Comparison of ENCODE assay signal across 1 cellular context in the genomic region with DNA sequence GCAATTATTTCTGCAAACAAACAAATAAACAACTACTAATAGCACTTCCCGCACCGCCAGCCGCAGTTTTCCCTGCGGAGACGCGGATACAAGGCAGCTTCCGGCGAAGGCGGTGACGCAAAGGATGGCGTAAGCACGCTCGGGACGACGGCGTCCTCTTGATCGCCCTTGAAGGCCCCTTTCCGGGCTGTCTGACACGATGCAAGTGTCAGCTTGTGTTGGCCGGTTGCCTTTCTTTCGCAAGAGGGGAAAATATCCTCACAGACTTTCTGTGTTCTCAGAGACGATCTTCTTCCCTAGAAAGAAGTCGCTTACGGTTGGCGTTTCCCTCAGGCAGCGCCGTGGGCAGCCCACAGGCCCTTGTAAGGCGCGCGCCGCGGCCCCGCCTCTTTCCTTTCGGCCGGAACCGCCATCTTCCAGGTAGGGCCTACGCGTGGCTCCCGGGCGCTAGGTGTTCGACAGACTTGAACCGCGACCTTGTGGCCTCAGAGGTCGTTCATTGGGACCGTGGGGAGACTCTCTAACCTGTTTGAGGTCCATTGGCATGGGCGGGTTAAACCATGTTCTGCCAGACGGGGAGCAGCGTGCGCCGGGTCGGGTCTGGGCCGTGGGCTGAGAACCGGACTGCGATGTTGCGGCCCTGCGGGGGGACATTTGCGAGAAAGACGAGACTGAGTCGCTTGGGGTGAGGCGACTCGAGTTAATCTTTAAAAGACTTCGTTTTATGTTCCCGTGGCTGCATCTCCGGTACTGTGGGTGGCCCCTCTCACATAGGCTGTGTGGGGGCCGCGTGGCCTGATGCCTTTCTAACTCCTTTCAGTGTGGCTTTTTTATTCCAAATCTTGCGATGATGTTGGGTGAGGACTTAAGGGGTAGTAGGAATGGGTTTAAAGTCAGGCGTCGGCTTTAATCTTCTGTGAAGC.
A peak's percentile ranks its signal among the peaks of the same experiment; 100 is the strongest.
TF ChIP-seq lines count a peak whose summit lies in the region.

A gene (plus strand): TSS at position 393 of the 923 bp plus-strand sequence. CDS start 2,219 bp downstream, outside the sequence.

TF ChIP-seq in K562, 482 proteins besides CTCF, POLR2A, EP300 and RAD21 (continued from another document and continues in another):
- TF ChIP-seq, protein P1, sequence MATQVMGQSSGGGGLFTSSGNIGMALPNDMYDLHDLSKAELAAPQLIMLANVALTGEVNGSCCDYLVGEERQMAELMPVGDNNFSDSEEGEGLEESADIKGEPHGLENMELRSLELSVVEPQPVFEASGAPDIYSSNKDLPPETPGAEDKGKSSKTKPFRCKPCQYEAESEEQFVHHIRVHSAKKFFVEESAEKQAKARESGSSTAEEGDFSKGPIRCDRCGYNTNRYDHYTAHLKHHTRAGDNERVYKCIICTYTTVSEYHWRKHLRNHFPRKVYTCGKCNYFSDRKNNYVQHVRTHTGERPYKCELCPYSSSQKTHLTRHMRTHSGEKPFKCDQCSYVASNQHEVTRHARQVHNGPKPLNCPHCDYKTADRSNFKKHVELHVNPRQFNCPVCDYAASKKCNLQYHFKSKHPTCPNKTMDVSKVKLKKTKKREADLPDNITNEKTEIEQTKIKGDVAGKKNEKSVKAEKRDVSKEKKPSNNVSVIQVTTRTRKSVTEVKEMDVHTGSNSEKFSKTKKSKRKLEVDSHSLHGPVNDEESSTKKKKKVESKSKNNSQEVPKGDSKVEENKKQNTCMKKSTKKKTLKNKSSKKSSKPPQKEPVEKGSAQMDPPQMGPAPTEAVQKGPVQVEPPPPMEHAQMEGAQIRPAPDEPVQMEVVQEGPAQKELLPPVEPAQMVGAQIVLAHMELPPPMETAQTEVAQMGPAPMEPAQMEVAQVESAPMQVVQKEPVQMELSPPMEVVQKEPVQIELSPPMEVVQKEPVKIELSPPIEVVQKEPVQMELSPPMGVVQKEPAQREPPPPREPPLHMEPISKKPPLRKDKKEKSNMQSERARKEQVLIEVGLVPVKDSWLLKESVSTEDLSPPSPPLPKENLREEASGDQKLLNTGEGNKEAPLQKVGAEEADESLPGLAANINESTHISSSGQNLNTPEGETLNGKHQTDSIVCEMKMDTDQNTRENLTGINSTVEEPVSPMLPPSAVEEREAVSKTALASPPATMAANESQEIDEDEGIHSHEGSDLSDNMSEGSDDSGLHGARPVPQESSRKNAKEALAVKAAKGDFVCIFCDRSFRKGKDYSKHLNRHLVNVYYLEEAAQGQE (CRISPR knock-in tag; IDR thresholded peaks at IDR 0.05; ENCODE audit: low read depth): 0 out of 2 replicates have a peak, but pooled peaks have one; percentile 39
- TF ChIP-seq HSF4 (CRISPR knock-in tag; IDR thresholded peaks at IDR 0.05; ENCODE audit: borderline replicate concordance): no peak
- TF ChIP-seq BDP1 (IDR thresholded peaks at IDR 0.05; ENCODE audit: insufficient read depth, insufficient read length): no peak
- TF ChIP-seq, protein P2, sequence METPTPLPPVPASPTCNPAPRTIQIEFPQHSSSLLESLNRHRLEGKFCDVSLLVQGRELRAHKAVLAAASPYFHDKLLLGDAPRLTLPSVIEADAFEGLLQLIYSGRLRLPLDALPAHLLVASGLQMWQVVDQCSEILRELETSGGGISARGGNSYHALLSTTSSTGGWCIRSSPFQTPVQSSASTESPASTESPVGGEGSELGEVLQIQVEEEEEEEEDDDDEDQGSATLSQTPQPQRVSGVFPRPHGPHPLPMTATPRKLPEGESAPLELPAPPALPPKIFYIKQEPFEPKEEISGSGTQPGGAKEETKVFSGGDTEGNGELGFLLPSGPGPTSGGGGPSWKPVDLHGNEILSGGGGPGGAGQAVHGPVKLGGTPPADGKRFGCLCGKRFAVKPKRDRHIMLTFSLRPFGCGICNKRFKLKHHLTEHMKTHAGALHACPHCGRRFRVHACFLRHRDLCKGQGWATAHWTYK (CRISPR knock-in tag; IDR thresholded peaks at IDR 0.05): no peak
- 0 out of 2 replicates have a peak, but pooled peaks have one; percentile 35 for TF ChIP-seq ZNF589 (CRISPR knock-in tag; IDR thresholded peaks at IDR 0.05; ENCODE audit: low read depth)
- no peak for TF ChIP-seq SMARCC2 (IDR thresholded peaks at IDR 0.05; ENCODE audit: low read depth)
- TF ChIP-seq CCNT2 (IDR thresholded peaks at IDR 0.05; ENCODE audit: borderline replicate concordance, extremely low read depth, insufficient read length, low read depth, low read length): peak; percentile 39
- 0 out of 2 replicates have a peak, but pooled peaks have one; percentile 35 for TF ChIP-seq SIN3B (IDR thresholded peaks at IDR 0.05; ENCODE audit: low read depth)
- TF ChIP-seq THRAP3 (IDR thresholded peaks at IDR 0.05; ENCODE audit: borderline replicate concordance): no peak
- TF ChIP-seq, protein P3, sequence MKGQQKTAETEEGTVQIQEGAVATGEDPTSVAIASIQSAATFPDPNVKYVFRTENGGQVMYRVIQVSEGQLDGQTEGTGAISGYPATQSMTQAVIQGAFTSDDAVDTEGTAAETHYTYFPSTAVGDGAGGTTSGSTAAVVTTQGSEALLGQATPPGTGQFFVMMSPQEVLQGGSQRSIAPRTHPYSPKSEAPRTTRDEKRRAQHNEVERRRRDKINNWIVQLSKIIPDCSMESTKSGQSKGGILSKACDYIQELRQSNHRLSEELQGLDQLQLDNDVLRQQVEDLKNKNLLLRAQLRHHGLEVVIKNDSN (CRISPR knock-in tag; IDR thresholded peaks at IDR 0.05): no peak
- TF ChIP-seq HDAC3 (IDR thresholded peaks at IDR 0.05; ENCODE audit: borderline replicate concordance, partially characterized antibody): no peak
- TF ChIP-seq, protein P4, sequence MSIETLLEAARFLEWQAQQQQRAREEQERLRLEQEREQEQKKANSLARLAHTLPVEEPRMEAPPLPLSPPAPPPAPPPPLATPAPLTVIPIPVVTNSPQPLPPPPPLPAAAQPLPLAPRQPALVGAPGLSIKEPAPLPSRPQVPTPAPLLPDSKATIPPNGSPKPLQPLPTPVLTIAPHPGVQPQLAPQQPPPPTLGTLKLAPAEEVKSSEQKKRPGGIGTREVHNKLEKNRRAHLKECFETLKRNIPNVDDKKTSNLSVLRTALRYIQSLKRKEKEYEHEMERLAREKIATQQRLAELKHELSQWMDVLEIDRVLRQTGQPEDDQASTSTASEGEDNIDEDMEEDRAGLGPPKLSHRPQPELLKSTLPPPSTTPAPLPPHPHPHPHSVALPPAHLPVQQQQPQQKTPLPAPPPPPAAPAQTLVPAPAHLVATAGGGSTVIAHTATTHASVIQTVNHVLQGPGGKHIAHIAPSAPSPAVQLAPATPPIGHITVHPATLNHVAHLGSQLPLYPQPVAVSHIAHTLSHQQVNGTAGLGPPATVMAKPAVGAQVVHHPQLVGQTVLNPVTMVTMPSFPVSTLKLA (conservative IDR thresholded peaks at IDR 0.05): peak; percentile 78 to 88
- no peak for TF ChIP-seq CCAR2 (IDR thresholded peaks at IDR 0.05; ENCODE audit: low read depth, low read length)
- no peak for TF ChIP-seq PCBP2 (IDR thresholded peaks at IDR 0.05; ENCODE audit: low read depth, low read length, poor library complexity, severe bottlenecking)
- no peak for TF ChIP-seq ADNP (tag; IDR thresholded peaks at IDR 0.05)
- no peak for TF ChIP-seq ZNF780A (CRISPR knock-in tag; IDR thresholded peaks at IDR 0.05)
- no peak for TF ChIP-seq STAG1 (CRISPR knock-in tag; IDR thresholded peaks at IDR 0.05; ENCODE audit: borderline replicate concordance)
- TF ChIP-seq BHLHE40 (IDR thresholded peaks at IDR 0.05; ENCODE audit: low read length): no peak
- no peak for TF ChIP-seq CAMTA2 (CRISPR knock-in tag; conservative IDR thresholded peaks at IDR 0.05)
- TF ChIP-seq, protein P5, sequence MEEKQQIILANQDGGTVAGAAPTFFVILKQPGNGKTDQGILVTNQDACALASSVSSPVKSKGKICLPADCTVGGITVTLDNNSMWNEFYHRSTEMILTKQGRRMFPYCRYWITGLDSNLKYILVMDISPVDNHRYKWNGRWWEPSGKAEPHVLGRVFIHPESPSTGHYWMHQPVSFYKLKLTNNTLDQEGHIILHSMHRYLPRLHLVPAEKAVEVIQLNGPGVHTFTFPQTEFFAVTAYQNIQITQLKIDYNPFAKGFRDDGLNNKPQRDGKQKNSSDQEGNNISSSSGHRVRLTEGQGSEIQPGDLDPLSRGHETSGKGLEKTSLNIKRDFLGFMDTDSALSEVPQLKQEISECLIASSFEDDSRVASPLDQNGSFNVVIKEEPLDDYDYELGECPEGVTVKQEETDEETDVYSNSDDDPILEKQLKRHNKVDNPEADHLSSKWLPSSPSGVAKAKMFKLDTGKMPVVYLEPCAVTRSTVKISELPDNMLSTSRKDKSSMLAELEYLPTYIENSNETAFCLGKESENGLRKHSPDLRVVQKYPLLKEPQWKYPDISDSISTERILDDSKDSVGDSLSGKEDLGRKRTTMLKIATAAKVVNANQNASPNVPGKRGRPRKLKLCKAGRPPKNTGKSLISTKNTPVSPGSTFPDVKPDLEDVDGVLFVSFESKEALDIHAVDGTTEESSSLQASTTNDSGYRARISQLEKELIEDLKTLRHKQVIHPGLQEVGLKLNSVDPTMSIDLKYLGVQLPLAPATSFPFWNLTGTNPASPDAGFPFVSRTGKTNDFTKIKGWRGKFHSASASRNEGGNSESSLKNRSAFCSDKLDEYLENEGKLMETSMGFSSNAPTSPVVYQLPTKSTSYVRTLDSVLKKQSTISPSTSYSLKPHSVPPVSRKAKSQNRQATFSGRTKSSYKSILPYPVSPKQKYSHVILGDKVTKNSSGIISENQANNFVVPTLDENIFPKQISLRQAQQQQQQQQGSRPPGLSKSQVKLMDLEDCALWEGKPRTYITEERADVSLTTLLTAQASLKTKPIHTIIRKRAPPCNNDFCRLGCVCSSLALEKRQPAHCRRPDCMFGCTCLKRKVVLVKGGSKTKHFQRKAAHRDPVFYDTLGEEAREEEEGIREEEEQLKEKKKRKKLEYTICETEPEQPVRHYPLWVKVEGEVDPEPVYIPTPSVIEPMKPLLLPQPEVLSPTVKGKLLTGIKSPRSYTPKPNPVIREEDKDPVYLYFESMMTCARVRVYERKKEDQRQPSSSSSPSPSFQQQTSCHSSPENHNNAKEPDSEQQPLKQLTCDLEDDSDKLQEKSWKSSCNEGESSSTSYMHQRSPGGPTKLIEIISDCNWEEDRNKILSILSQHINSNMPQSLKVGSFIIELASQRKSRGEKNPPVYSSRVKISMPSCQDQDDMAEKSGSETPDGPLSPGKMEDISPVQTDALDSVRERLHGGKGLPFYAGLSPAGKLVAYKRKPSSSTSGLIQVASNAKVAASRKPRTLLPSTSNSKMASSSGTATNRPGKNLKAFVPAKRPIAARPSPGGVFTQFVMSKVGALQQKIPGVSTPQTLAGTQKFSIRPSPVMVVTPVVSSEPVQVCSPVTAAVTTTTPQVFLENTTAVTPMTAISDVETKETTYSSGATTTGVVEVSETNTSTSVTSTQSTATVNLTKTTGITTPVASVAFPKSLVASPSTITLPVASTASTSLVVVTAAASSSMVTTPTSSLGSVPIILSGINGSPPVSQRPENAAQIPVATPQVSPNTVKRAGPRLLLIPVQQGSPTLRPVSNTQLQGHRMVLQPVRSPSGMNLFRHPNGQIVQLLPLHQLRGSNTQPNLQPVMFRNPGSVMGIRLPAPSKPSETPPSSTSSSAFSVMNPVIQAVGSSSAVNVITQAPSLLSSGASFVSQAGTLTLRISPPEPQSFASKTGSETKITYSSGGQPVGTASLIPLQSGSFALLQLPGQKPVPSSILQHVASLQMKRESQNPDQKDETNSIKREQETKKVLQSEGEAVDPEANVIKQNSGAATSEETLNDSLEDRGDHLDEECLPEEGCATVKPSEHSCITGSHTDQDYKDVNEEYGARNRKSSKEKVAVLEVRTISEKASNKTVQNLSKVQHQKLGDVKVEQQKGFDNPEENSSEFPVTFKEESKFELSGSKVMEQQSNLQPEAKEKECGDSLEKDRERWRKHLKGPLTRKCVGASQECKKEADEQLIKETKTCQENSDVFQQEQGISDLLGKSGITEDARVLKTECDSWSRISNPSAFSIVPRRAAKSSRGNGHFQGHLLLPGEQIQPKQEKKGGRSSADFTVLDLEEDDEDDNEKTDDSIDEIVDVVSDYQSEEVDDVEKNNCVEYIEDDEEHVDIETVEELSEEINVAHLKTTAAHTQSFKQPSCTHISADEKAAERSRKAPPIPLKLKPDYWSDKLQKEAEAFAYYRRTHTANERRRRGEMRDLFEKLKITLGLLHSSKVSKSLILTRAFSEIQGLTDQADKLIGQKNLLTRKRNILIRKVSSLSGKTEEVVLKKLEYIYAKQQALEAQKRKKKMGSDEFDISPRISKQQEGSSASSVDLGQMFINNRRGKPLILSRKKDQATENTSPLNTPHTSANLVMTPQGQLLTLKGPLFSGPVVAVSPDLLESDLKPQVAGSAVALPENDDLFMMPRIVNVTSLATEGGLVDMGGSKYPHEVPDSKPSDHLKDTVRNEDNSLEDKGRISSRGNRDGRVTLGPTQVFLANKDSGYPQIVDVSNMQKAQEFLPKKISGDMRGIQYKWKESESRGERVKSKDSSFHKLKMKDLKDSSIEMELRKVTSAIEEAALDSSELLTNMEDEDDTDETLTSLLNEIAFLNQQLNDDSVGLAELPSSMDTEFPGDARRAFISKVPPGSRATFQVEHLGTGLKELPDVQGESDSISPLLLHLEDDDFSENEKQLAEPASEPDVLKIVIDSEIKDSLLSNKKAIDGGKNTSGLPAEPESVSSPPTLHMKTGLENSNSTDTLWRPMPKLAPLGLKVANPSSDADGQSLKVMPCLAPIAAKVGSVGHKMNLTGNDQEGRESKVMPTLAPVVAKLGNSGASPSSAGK (IDR thresholded peaks at IDR 0.05): peak; percentile 53; the same call in 1 of the 2 replicates
- no peak for TF ChIP-seq ZNF143 (CRISPR knock-in tag; IDR thresholded peaks at IDR 0.05)
- TF ChIP-seq, protein P6, sequence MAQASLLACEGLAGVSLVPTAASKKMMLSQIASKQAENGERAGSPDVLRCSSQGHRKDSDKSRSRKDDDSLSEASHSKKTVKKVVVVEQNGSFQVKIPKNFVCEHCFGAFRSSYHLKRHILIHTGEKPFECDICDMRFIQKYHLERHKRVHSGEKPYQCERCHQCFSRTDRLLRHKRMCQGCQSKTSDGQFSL (CRISPR knock-in tag; IDR thresholded peaks at IDR 0.05): no peak
- TF ChIP-seq, protein P6 (tag; IDR thresholded peaks at IDR 0.05): no peak
- no peak for TF ChIP-seq MXI1 (IDR thresholded peaks at IDR 0.05; ENCODE audit: low read depth, low read length)
- no peak for TF ChIP-seq NR2C1 (IDR thresholded peaks at IDR 0.05)
- no peak for TF ChIP-seq NR2C1 (tag; IDR thresholded peaks at IDR 0.05)
- peak; percentile 52; the same call in 1 of the 2 replicates for TF ChIP-seq MBD2 (IDR thresholded peaks at IDR 0.05; ENCODE audit: borderline replicate concordance, low read depth)
- TF ChIP-seq GTF2A2 (tag; IDR thresholded peaks at IDR 0.05): 0 out of 2 replicates have a peak, but pooled peaks have one; percentile 42
- peak; percentile 72 for TF ChIP-seq HNRNPLL (IDR thresholded peaks at IDR 0.05; ENCODE audit: low read depth, low read length, poor library complexity, severe bottlenecking)
- no peak for TF ChIP-seq MCM3 (IDR thresholded peaks at IDR 0.05)
- no peak for TF ChIP-seq ZBTB7A (IDR thresholded peaks at IDR 0.05; ENCODE audit: borderline replicate concordance, control insufficient read depth, low read depth, low read length)
- TF ChIP-seq SP1 (CRISPR knock-in tag; IDR thresholded peaks at IDR 0.05): peak; percentile 91
- TF ChIP-seq PURB (CRISPR knock-in tag; IDR thresholded peaks at IDR 0.05; ENCODE audit: low read depth): no peak
- no peak for TF ChIP-seq HEY1 (CRISPR knock-in tag; IDR thresholded peaks at IDR 0.05; ENCODE audit: borderline replicate concordance)
